20 cellular contexts compared by ENCODE assay signal in genomic region chr1:193131266-193131860, GRCh38. TPM values are rescaled to one million over a fixed set of nuclear protein-coding genes. Genes with fewer than 3 reads are reported as not detected.
A peak's percentile ranks its signal among the peaks of the same experiment; 100 is the strongest.
DNase-seq lines count a peak whose midpoint lies in the region; ATAC-seq, FAIRE-seq and TF ChIP-seq lines count a peak whose summit lies in the region.
"Had no signal": no experiment of that assay in that cellular context is flagged by ENCODE, and none has a peak within 500 bp of the region (broad histone marks: within the 10 kb centered on the region; RNA-seq: fewer than 3 reads in every experiment).

No MANE protein-coding gene starts in this region.

- H3K4me1 Mint-ChIP-seq in activated T-cell treated with anti-CD3 and anti-CD28 coated beads, Interleukin-2, amount 50 U/mL, for 72 hours (ENCODE audit: low read depth), result peaks cover 19% of the 10 kb centered on the region
- peaks cover 27 to 63% (median 51%) of the 10 kb centered on the region in 7 donors for H3K4me1 Mint-ChIP-seq in naive thymus-derived CD4-positive, alpha-beta T cell

- H3K27ac Mint-ChIP-seq in activated T-cell treated with anti-CD3 and anti-CD28 coated beads, Interleukin-2, amount 50 U/mL, for 72 hours, result peak overlapping the region; percentile 32
- peak overlapping the region in 5 of 9 donors; percentile 21 to 59 (median 43) for H3K27ac Mint-ChIP-seq in naive thymus-derived CD4-positive, alpha-beta T cell
- H3K27ac Mint-ChIP-seq: brain had no signal

- H3K36me3 Mint-ChIP-seq in activated T-cell treated with anti-CD3 and anti-CD28 coated beads, Interleukin-2, amount 50 U/mL, for 72 hours (ENCODE audit: insufficient read depth in 2 of 2), result peaks cover 17 to 26% of the 10 kb centered on the region in 2 donors
- H3K36me3 Mint-ChIP-seq in naive thymus-derived CD4-positive, alpha-beta T cell, result peaks cover 14 to 40% (median 31%) of the 10 kb centered on the region in 5 donors

- peak overlapping the region in 1 of 2 donors; percentile 49 for H3K4me3 Mint-ChIP-seq in activated T-cell treated with anti-CD3 and anti-CD28 coated beads, Interleukin-2, amount 50 U/mL, for 72 hours
- peak overlapping the region in 4 of 10 donors; percentile 5 to 40 (median 12) for H3K4me3 Mint-ChIP-seq in naive thymus-derived CD4-positive, alpha-beta T cell
- H3K4me3 Mint-ChIP-seq: brain had no signal

- H3K27me3 Mint-ChIP-seq in activated T-cell treated with anti-CD3 and anti-CD28 coated beads, Interleukin-2, amount 50 U/mL, for 72 hours (ENCODE audit: low read depth), result no peaks in the 10 kb centered on the region
- no peaks in the 10 kb centered on the region for H3K27me3 Mint-ChIP-seq in naive thymus-derived CD4-positive, alpha-beta T cell
- H3K27me3 Mint-ChIP-seq: brain had no signal

- peaks cover 11 to 38% (median 11%) of the 10 kb centered on the region in 3 experiments for H3K36me3 ChIP-seq in naive thymus-derived CD4-positive, alpha-beta T cell (ENCODE audit: control insufficient read depth in 2 of 3, insufficient read depth in 3 of 3, low read length in 3 of 3)
- H3K36me3 ChIP-seq in SJCRH30, result peaks cover 22% of the 10 kb centered on the region

- CTCF ChIA-PET in naive thymus-derived CD4-positive, alpha-beta T cell (lab: Charles Lee), result no interaction called here

- no peaks in the 10 kb centered on the region for H3K27me3 ChIP-seq in naive thymus-derived CD4-positive, alpha-beta T cell (ENCODE audit: control insufficient read depth in 2 of 2, insufficient read depth in 2 of 2, low read length in 2 of 2)
- H3K27me3 ChIP-seq in SJCRH30, result no peaks in the 10 kb centered on the region
- H3K27me3 ChIP-seq: upper lobe of left lung had no signal

- ATAC-seq in activated T-cell treated with anti-CD3 and anti-CD28 coated beads, Interleukin-2, amount 50 U/mL, for 72 hours (replicated peaks in 1 of 2), result peak; percentile 47 to 76
- peak; percentile 56 for ATAC-seq in GM21576 (IDR thresholded peaks at IDR 0.05; ENCODE audit: unreplicated experiment)
- ATAC-seq in HG03139 (IDR thresholded peaks at IDR 0.05; ENCODE audit: unreplicated experiment), result peak; percentile 52
- ATAC-seq in naive thymus-derived CD4-positive, alpha-beta T cell, result no peak
- ATAC-seq: PC-3, right cardiac atrium, SK-N-SH treated with all-trans-retinoic acid at 6 μM for 48 hours had no signal

- H3K4me1 ChIP-seq in naive thymus-derived CD4-positive, alpha-beta T cell (ENCODE audit: control insufficient read depth in 2 of 2, insufficient read depth in 2 of 2, low read length in 2 of 2), result no peaks in the 10 kb centered on the region
- no peaks in the 10 kb centered on the region for H3K4me1 ChIP-seq in SJCRH30

- no peak for FAIRE-seq in GM12892 (lab: Jason Lieb, UNC)

- no peak overlapping the region for H3K4me3 ChIP-seq in naive thymus-derived CD4-positive, alpha-beta T cell (ENCODE audit: low read length)
- H3K4me3 ChIP-seq in SJCRH30, result no peak overlapping the region
- H3K4me3 ChIP-seq: upper lobe of left lung had no signal

- H3K9me3 ChIP-seq in naive thymus-derived CD4-positive, alpha-beta T cell (ENCODE audit: control insufficient read depth in 2 of 3, low read length in 3 of 3), result no peaks in the 10 kb centered on the region
- H3K9me3 ChIP-seq in SJCRH30 (replicated peaks), result no peaks in the 10 kb centered on the region
- H3K9me3 ChIP-seq: upper lobe of left lung had no signal

- H3K27ac ChIP-seq in naive thymus-derived CD4-positive, alpha-beta T cell (ENCODE audit: low read depth, low read length), result no peak overlapping the region
- no peak overlapping the region for H3K27ac ChIP-seq in SJCRH30
- H3K27ac ChIP-seq: KMS-11, upper lobe of left lung, VCaP had no signal

- intact Hi-C loops in naive thymus-derived CD4-positive, alpha-beta T cell (cut with micrococcal nuclease), result no loop called here

- DNase-seq in activated T-cell treated with anti-CD3 and anti-CD28 coated beads, Interleukin-2, amount 50 U/mL, for 72 hours, result no peak
- no peak for DNase-seq in activated T-cell treated with anti-CD3 and anti-CD28 coated beads, Interleukin-2, amount 50 U/mL, for 1 hour
- DNase-seq in naive thymus-derived CD4-positive, alpha-beta T cell, result no peak
- no peak for DNase-seq in GM12892 (ENCODE audit: insufficient read length)
- no peak for DNase-seq in HUDEP-2 (lab: John Stamatoyannopoulos, UW; ENCODE audit: unreplicated experiment in 76 of 76)
- DNase-seq in SJCRH30, result no peak
- DNase-seq: HCEC 1CT; NCI-H146; PC-3; right cardiac atrium; stimulated activated CD4-positive, alpha-beta T cell treated with anti-CD3 and anti-CD28 coated beads, Interleukin-1b, Interleukin-23, amount 100 ng/mL, for 48 hours; stimulated activated CD8-positive, alpha-beta memory T cell treated with anti-CD3 and anti-CD28 coated beads, Interleukin-4, amount 100 ng/mL, for 48 hours; upper lobe of left lung had no signal

- TF ChIP-seq POLR2A in GM12892 (IDR thresholded peaks at IDR 0.05; ENCODE audit: low read depth, low read length), result no peak

- POLR2A ChIA-PET in naive thymus-derived CD4-positive, alpha-beta T cell (lab: Charles Lee), result no interaction called here

- no peaks in the 10 kb centered on the region for H3K9me3 Mint-ChIP-seq in activated T-cell treated with anti-CD3 and anti-CD28 coated beads, Interleukin-2, amount 50 U/mL, for 72 hours
- no peaks in the 10 kb centered on the region for H3K9me3 Mint-ChIP-seq in naive thymus-derived CD4-positive, alpha-beta T cell
- H3K9me3 Mint-ChIP-seq: brain had no signal

RNA-seq across cellular contexts. Expression of gene CDC73, which starts 9.5 kb away (rescaled TPM):
- total RNA-seq in activated T-cell treated with anti-CD3 and anti-CD28 coated beads, Interleukin-2, amount 50 U/mL, for 72 hours, result 10 to 100 TPM; 49.1 to 49.7 TPM
- total RNA-seq in naive thymus-derived CD4-positive, alpha-beta T cell, result 10 to 100 TPM; 57.6 to 65.0 (median 58.8) TPM
- polyA plus RNA-seq in naive thymus-derived CD4-positive, alpha-beta T cell, result 10 to 100 TPM; 60.4 to 64.7 TPM
- polyA plus RNA-seq in GM12892 (2012; ENCODE audit: missing spikeins), result 30.2 TPM
- 14.7 and 15.8 TPM in 2 replicates for total RNA-seq in SJCRH30 (2014; rRNA removed; shearing (Covaris generic))

RNA-seq across cellular contexts. Expression of gene GLRX2, which starts 26.1 kb away (rescaled TPM):
- 10 to 100 TPM; 22.7 to 32.1 TPM for total RNA-seq in activated T-cell treated with anti-CD3 and anti-CD28 coated beads, Interleukin-2, amount 50 U/mL, for 72 hours
- 10 to 100 TPM in 3 of 5 experiments, 1 to 10 TPM in 2; 6.8 to 18.8 (median 11.4) TPM for total RNA-seq in naive thymus-derived CD4-positive, alpha-beta T cell
- 10 to 100 TPM; 10.4 to 11.4 TPM for polyA plus RNA-seq in naive thymus-derived CD4-positive, alpha-beta T cell
- 17.3 TPM for polyA plus RNA-seq in GM12892 (2012; ENCODE audit: missing spikeins)
- 25.8 and 29.2 TPM in 2 replicates for total RNA-seq in SJCRH30 (2014; rRNA removed; shearing (Covaris generic))

RNA-seq across cellular contexts. Expression of gene B3GALT2, which starts 55.0 kb away (rescaled TPM):
- under 1 TPM; 0.07 to 0.10 TPM for total RNA-seq in activated T-cell treated with anti-CD3 and anti-CD28 coated beads, Interleukin-2, amount 50 U/mL, for 72 hours
- total RNA-seq in naive thymus-derived CD4-positive, alpha-beta T cell, result 1 to 10 TPM in 1 of 5 experiments, under 1 TPM in 3, not detected in 1; 0.27 to 3.2 (median 0.59) TPM
- under 1 TPM; 0.07 to 0.10 TPM for polyA plus RNA-seq in naive thymus-derived CD4-positive, alpha-beta T cell
- 0.38 TPM for polyA plus RNA-seq in GM12892 (2012; ENCODE audit: missing spikeins)
- total RNA-seq in SJCRH30 (2014; rRNA removed; shearing (Covaris generic)), result 0.81 and 1.5 TPM in 2 replicates
- total RNA-seq: NCI-H460, PC-3 had no signal
